ENCODE assay signal across 23 cellular contexts in genomic region chr3:188905580-188905979, GRCh38.
A peak's percentile ranks its signal among the peaks of the same experiment; 100 is the strongest.
DNase-seq lines count a peak whose midpoint lies in the region; ATAC-seq, FAIRE-seq and TF ChIP-seq lines count a peak whose summit lies in the region.
"Had no signal": no experiment of that assay in that cellular context is flagged by ENCODE, and none has a peak within 500 bp of the region (broad histone marks: within the 10 kb centered on the region; RNA-seq: fewer than 3 reads in every experiment).

No MANE protein-coding gene starts in this region.

- H3K4me3 ChIP-seq in right lobe of liver (no peak overlapping the region), HepG2 (replicated peaks in 1 of 3; ENCODE audit: insufficient read depth in 1 of 3, low read depth in 2 of 3, low read length in 3 of 3) (no peak overlapping the region), left lung (no peak overlapping the region), upper lobe of right lung (no peak overlapping the region), esophagus squamous epithelium (no peak overlapping the region)
- H3K4me3 ChIP-seq: SJSA1 had no signal

- H3K27me3 ChIP-seq in right lobe of liver (no peaks in the 10 kb centered on the region), HepG2 (ENCODE audit: control insufficient read depth in 1 of 2, insufficient read depth in 2 of 2, low read length in 2 of 2) (no peaks in the 10 kb centered on the region), left lung (no peaks in the 10 kb centered on the region), upper lobe of right lung (no peaks in the 10 kb centered on the region), esophagus squamous epithelium (no peaks in the 10 kb centered on the region)
- H3K27me3 ChIP-seq: SJSA1 had no signal

- no peak overlapping the region for H3K4me2 ChIP-seq in HepG2 (ENCODE audit: low read depth, low read length)
- H3K4me2 ChIP-seq: KMS-11 had no signal

- TF ChIP-seq EP300 in HepG2 (IDR thresholded peaks at IDR 0.05; ENCODE audit: low read depth in 2 of 2, low read length in 2 of 2) (no peak), HepG2 (CRISPR knock-in tag; IDR thresholded peaks at IDR 0.05; ENCODE audit: borderline replicate concordance) (no peak)

- 88% methylated on average over 2 of the region's 2 CpGs for WGBS in right lobe of liver (ENCODE audit: insufficient coverage, low coverage, low lambda C conversion rate, missing lambda C conversion rate)
- 95% methylated on average over 2 of the region's 2 CpGs for WGBS in HepG2 (ENCODE audit: low lambda C conversion rate)
- 54 to 92% methylated on average over 2 of the region's 2 CpGs for whole genome bisulfite sequencing in esophagus squamous epithelium, 2 donors

- H3K9me3 ChIP-seq in right lobe of liver (no peaks in the 10 kb centered on the region), HepG2 (ENCODE audit: low read length) (no peaks in the 10 kb centered on the region), left lung (no peaks in the 10 kb centered on the region), upper lobe of right lung (no peaks in the 10 kb centered on the region), esophagus squamous epithelium (no peaks in the 10 kb centered on the region)

- TF ChIP-seq POLR2A in right lobe of liver (IDR thresholded peaks at IDR 0.05) (no peak), HepG2 (IDR thresholded peaks at IDR 0.05; ENCODE audit: insufficient read depth in 1 of 2, low read depth in 2 of 2, low read length in 2 of 2) (no peak), esophagus squamous epithelium (IDR thresholded peaks at IDR 0.05) (no peak)

- H3K27ac ChIP-seq in right lobe of liver (no peak overlapping the region), HepG2 (ENCODE audit: extremely low read length, insufficient read depth, low read length) (no peak overlapping the region), left lung (peak overlapping the region in 1 of 2 donors; percentile 57), upper lobe of right lung (peak overlapping the region; percentile 63), esophagus squamous epithelium (peak overlapping the region in 2 of 4 donors; percentile 6 to 17)
- H3K27ac ChIP-seq: KMS-11, RWPE1, SJSA1 had no signal

- ATAC-seq in right lobe of liver (peak; percentile 27 to 75 (median 50)), HepG2 (no peak), left lung (peak; percentile 50), upper lobe of right lung (peak; percentile 77)

- POLR2A ChIA-PET in HepG2 (lab: Yijun Ruan, JAX): no interaction called here

- no peaks in the 10 kb centered on the region for H3K36me3 ChIP-seq in right lobe of liver
- no peaks in the 10 kb centered on the region for H3K36me3 ChIP-seq in HepG2 (replicated peaks in 1 of 2; ENCODE audit: control insufficient read depth in 1 of 2, insufficient read depth in 2 of 2, low read length in 2 of 2)
- H3K36me3 ChIP-seq in left lung: no peaks in the 10 kb centered on the region
- H3K36me3 ChIP-seq in upper lobe of right lung: no peaks in the 10 kb centered on the region
- no peaks in the 10 kb centered on the region for H3K36me3 ChIP-seq in esophagus squamous epithelium

- in situ Hi-C loops in HepG2 (cut with HindIII; ENCODE audit: extremely low pct_ligation_motif_present, low pct_unique_long_range_greater_than_20kb): no loop called here

- TF ChIP-seq CTCF in right lobe of liver (IDR thresholded peaks at IDR 0.05) (no peak), HepG2 (CRISPR knock-in tag; IDR thresholded peaks at IDR 0.05) (no peak), left lung (IDR thresholded peaks at IDR 0.05) (no peak), upper lobe of right lung (IDR thresholded peaks at IDR 0.05) (no peak), esophagus squamous epithelium (IDR thresholded peaks at IDR 0.05) (no peak)

- no peaks in the 10 kb centered on the region for H3K79me2 ChIP-seq in HepG2 (ENCODE audit: insufficient read depth, low read length)

- intact Hi-C loops in right lobe of liver (cut with DNase I): no loop called here
- intact Hi-C loops in HepG2 (cut with micrococcal nuclease; ENCODE audit: unreplicated experiment): no loop called here
- intact Hi-C loops in left lung (cut with DNase I): no loop called here
- intact Hi-C loops in upper lobe of right lung (cut with DNase I): no loop called here
- intact Hi-C loops in esophagus squamous epithelium (cut with DNase I): no loop called here

- CTCF ChIA-PET in HepG2 (lab: Yijun Ruan, JAX; ENCODE audit: low intra/inter-chr PET ratio, low total read pairs): no interaction called here

- no TSS peak for BruUV-seq in HepG2 (replicated peaks; lab: Mats Ljungman, UMichigan)

- H4K20me1 ChIP-seq in HepG2 (ENCODE audit: insufficient read depth, low read length): no peaks in the 10 kb centered on the region

- no peak overlapping the region for H3K9ac ChIP-seq in HepG2 (ENCODE audit: insufficient read depth, low read depth, low read length)
- H3K9ac ChIP-seq: KMS-11 had no signal

- H3K4me1 ChIP-seq in right lobe of liver: no peaks in the 10 kb centered on the region
- H3K4me1 ChIP-seq in HepG2 (ENCODE audit: insufficient read depth, low read length): peaks cover 6% of the 10 kb centered on the region; the same call in 1 of the 2 replicates
- H3K4me1 ChIP-seq in left lung: peaks cover 9 to 26% of the 10 kb centered on the region in 2 donors
- peaks cover 12% of the 10 kb centered on the region for H3K4me1 ChIP-seq in upper lobe of right lung
- peaks cover 0 to 28% (median 14%) of the 10 kb centered on the region in 3 donors for H3K4me1 ChIP-seq in esophagus squamous epithelium

- FAIRE-seq in HepG2 (lab: Jason Lieb, UNC): no peak
- FAIRE-seq: G401.6, GM12892, GM18507 had no signal

- TF ChIP-seq RAD21 in HepG2 (CRISPR knock-in tag; IDR thresholded peaks at IDR 0.05): no peak

- DNase-seq in right lobe of liver (no peak), HepG2 (ENCODE audit: low spot score) (no peak), NOMO-1 treated with DMSO at 0.1 percent for 48 hours (lab: John Stamatoyannopoulos, UW; ENCODE audit: unreplicated experiment) (peak; percentile 87), left lung (no peak), upper lobe of right lung (no peak), esophagus squamous epithelium (lab: John Stamatoyannopoulos, UW) (no peak), medulla oblongata (ENCODE audit: extremely low spot score) (no peak)
- DNase-seq in activated CD8-positive, alpha-beta memory T cell treated with anti-CD3 and anti-CD28 coated beads, Interleukin-2, amount 50 U/mL, for 4 hours: no peak
- DNase-seq: Calu3; CD4-positive, alpha-beta memory T cell; GOT3; HCEC 1CT; NCI-H1417; NCI-H1694 treated with DMSO at 0.1 percent for 48 hours; NCI-H2081 treated with DMSO at 0.1 percent for 48 hours; NCI-H2171 treated with DMSO at 0.1 percent for 48 hours; NCI-H526 had no signal

- no peak overlapping the region for H2AFZ ChIP-seq in HepG2 (ENCODE audit: low read length)

TF ChIP-seq in HepG2, 621 proteins besides CTCF, POLR2A, EP300 and RAD21:
- TF ChIP-seq CBX1 (IDR thresholded peaks at IDR 0.05; ENCODE audit: low read depth) (no peak), HNF4G (IDR thresholded peaks at IDR 0.05; ENCODE audit: borderline replicate concordance, low read depth, low read length) (no peak), HNF4G (CRISPR knock-in tag; IDR thresholded peaks at IDR 0.05; ENCODE audit: borderline replicate concordance, low read depth) (no peak), KAT2B (IDR thresholded peaks at IDR 0.05; ENCODE audit: borderline replicate concordance, low read depth, low read length) (no peak), RELA (CRISPR knock-in tag; IDR thresholded peaks at IDR 0.05) (no peak), ZNF329 (CRISPR knock-in tag; IDR thresholded peaks at IDR 0.05; ENCODE audit: low read depth) (no peak), ZBTB3 (CRISPR knock-in tag; IDR thresholded peaks at IDR 0.05; ENCODE audit: borderline replicate concordance, low read depth) (no peak)
